17 cellular contexts compared by ENCODE assay signal in the genomic region with DNA sequence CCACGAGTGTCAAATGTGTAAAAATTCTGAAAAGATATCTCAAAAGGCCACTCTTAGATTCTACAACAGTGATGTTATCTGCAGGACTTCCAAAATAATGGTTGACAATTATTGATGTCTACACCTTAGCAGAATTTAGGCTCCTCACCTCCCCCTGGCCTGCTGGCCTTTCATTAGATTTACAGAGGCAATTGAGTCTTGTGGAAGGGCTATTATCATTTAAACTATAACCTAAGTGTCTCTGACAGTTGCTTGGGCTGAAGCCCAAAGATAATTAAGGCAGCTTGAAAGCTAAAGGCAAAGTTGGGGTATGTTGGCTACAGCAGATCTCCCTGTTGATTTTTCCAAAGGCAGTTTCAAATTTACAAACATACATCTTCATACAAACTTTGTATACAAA.
"Had no signal": no experiment of that assay in that cellular context is flagged by ENCODE, and none has a peak within 500 bp of the region (broad histone marks: within the 10 kb centered on the region; RNA-seq: fewer than 3 reads in every experiment).

No MANE protein-coding gene starts in this region.

- H3K79me2 ChIP-seq: parathyroid adenoma had no signal

- H3K36me3 ChIP-seq: colonic mucosa, esophagus squamous epithelium, gastroesophageal sphincter, right lobe of liver, transverse colon had no signal

- DNase-seq: colonic mucosa; dermis blood vessel endothelial cell; esophagus squamous epithelium; foreskin fibroblast; glutamatergic neuron; mesendoderm; naive thymus-derived CD4-positive, alpha-beta T cell; nephron progenitor cell; psoas muscle; retina; right lobe of liver; stimulated activated CD4-positive, alpha-beta T cell treated with anti-CD3 and anti-CD28 coated beads, Interleukin-4, amount 100 ng/mL, for 1 hour; testis; transverse colon had no signal

- H3K27me3 ChIP-seq: colonic mucosa, esophagus squamous epithelium, gastroesophageal sphincter, right lobe of liver, testis, transverse colon had no signal

- H3K4me1 ChIP-seq: colonic mucosa, esophagus squamous epithelium, gastroesophageal sphincter, parathyroid adenoma, psoas muscle, right lobe of liver, testis, transverse colon had no signal

- ATAC-seq: gastroesophageal sphincter; naive thymus-derived CD4-positive, alpha-beta T cell; psoas muscle; right lobe of liver; stimulated activated memory B cell treated with anti-CD40 and anti-IgM and Interleukin-4, amounts not matched to agents 10 μg/mL and 1 μg/mL and 100 μg/mL, for 72 hours had no signal

- H3K9me3 ChIP-seq: colonic mucosa, psoas muscle, right lobe of liver, testis, transverse colon had no signal

- H2AFZ ChIP-seq: parathyroid adenoma had no signal

- H3K4me3 ChIP-seq: colonic mucosa, esophagus squamous epithelium, gastroesophageal sphincter, psoas muscle, right lobe of liver, testis, transverse colon had no signal

- H3K9ac ChIP-seq: parathyroid adenoma had no signal

- H3K27ac ChIP-seq: colonic mucosa, esophagus squamous epithelium, gastroesophageal sphincter, parathyroid adenoma, psoas muscle, right lobe of liver, testis, transverse colon had no signal
